Comparison of ENCODE assay signal across 16 cellular contexts in the genomic region with DNA sequence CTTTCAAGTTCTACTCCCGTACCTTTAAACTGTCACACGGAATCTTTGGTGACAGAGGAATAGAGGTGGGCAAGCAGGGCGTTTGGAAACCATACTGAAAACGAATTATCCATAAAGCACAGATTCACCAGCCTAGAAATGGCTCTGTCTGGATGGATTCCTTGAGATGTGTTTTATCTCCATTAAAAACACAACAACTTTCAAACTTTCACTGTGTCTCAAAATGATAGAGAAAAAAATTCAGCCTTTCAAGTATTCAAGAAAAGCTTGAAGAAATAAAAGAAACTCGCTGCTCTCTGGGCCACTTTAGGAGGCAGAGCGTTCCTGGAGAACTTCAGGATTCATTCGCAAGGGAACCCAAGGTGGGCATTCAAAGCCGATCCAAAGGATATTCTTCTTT. TPM values are rescaled to one million over a fixed set of nuclear protein-coding genes. Genes with fewer than 3 reads are reported as not detected.
DNase-seq lines count a peak whose midpoint lies in the region; ATAC-seq and TF ChIP-seq lines count a peak whose summit lies in the region.
"Had no signal": no experiment of that assay in that cellular context is flagged by ENCODE, and none has a peak within 500 bp of the region (broad histone marks: within the 10 kb centered on the region; RNA-seq: fewer than 3 reads in every experiment).

No MANE protein-coding gene starts in this region.

- no peak for ATAC-seq in stimulated activated naive CD8-positive, alpha-beta T cell treated with anti-CD3 and anti-CD28 coated beads, Interleukin-15, Interleukin-2, amounts not matched to agents 100 U/mL and 50 U/mL, for 24 hours
- ATAC-seq in naive thymus-derived CD8-positive, alpha-beta T cell, result no peak
- ATAC-seq in GM19328 (IDR thresholded peaks at IDR 0.05; ENCODE audit: unreplicated experiment) (no peak), body of pancreas (no peak)
- ATAC-seq: Panc1 had no signal

- no peak for TF ChIP-seq POLR2A in body of pancreas (IDR thresholded peaks at IDR 0.05)

- H3K4me3 ChIP-seq in coronary artery (peak overlapping the region; percentile 61), body of pancreas (no peak overlapping the region)
- H3K4me3 ChIP-seq: BLaER1 treated with 17β-estradiol and CSF1 and Interleukin-3, amounts not matched to agents 10 nM and 100 nM; lung had no signal

- H3K4me3 Mint-ChIP-seq in stimulated activated naive CD8-positive, alpha-beta T cell treated with anti-CD3 and anti-CD28 coated beads, Interleukin-15, Interleukin-2, amounts not matched to agents 100 ng/mL and 50 ng/mL, for 24 hours, result peak overlapping the region; percentile 33
- peak overlapping the region; percentile 50 to 84 (median 64) for H3K4me3 Mint-ChIP-seq in naive thymus-derived CD8-positive, alpha-beta T cell

- H3K36me3 Mint-ChIP-seq in stimulated activated naive CD8-positive, alpha-beta T cell treated with anti-CD3 and anti-CD28 coated beads, Interleukin-15, Interleukin-2, amounts not matched to agents 100 ng/mL and 50 ng/mL, for 24 hours (ENCODE audit: low read depth), result no peaks in the 10 kb centered on the region
- H3K36me3 Mint-ChIP-seq in naive thymus-derived CD8-positive, alpha-beta T cell, result peaks cover 0 to 6% (median 4%) of the 10 kb centered on the region in 3 donors

- TF ChIP-seq CTCF in coronary artery (IDR thresholded peaks at IDR 0.05) (no peak), body of pancreas (IDR thresholded peaks at IDR 0.05) (no peak)

- H3K27ac Mint-ChIP-seq in stimulated activated naive CD8-positive, alpha-beta T cell treated with anti-CD3 and anti-CD28 coated beads, Interleukin-15, Interleukin-2, amounts not matched to agents 100 ng/mL and 50 ng/mL, for 24 hours, result no peak overlapping the region
- H3K27ac Mint-ChIP-seq in naive thymus-derived CD8-positive, alpha-beta T cell, result no peak overlapping the region

- peaks cover 63% of the 10 kb centered on the region for H3K27me3 Mint-ChIP-seq in stimulated activated naive CD8-positive, alpha-beta T cell treated with anti-CD3 and anti-CD28 coated beads, Interleukin-15, Interleukin-2, amounts not matched to agents 100 ng/mL and 50 ng/mL, for 24 hours
- peaks cover 28 to 57% (median 47%) of the 10 kb centered on the region in 5 donors for H3K27me3 Mint-ChIP-seq in naive thymus-derived CD8-positive, alpha-beta T cell

- H3K36me3 ChIP-seq in body of pancreas (replicated peaks in 1 of 2; ENCODE audit: insufficient read depth in 1 of 2, low read depth in 2 of 2), result no peaks in the 10 kb centered on the region
- H3K36me3 ChIP-seq: BLaER1 treated with 17β-estradiol and CSF1 and Interleukin-3, amounts not matched to agents 10 nM and 100 nM; gastroesophageal sphincter; MG63 had no signal

- POLR2A ChIA-PET in naive thymus-derived CD8-positive, alpha-beta T cell (lab: Charles Lee), result interaction anchor here (1.0 kb wide), 1 partner anchor 301 kb away, joined by 3 read pairs; no protein-coding TSS in a partner anchor

- H3K27me3 ChIP-seq in body of pancreas, result peaks cover 0 to 5% of the 10 kb centered on the region in 2 donors
- H3K27me3 ChIP-seq: BLaER1 treated with 17β-estradiol and CSF1 and Interleukin-3, amounts not matched to agents 10 nM and 100 nM had no signal

- peaks cover 8% of the 10 kb centered on the region for H3K4me1 ChIP-seq in body of pancreas

- no peak for DNase-seq in stimulated activated naive CD8-positive, alpha-beta T cell treated with anti-CD3 and anti-CD28 coated beads, Interleukin-15, Interleukin-2, amounts not matched to agents 100 U/mL and 50 U/mL, for 24 hours
- DNase-seq in coronary artery (ENCODE audit: low spot score) (no peak), HCEC 1CT (no peak), body of pancreas (no peak)
- no peak for DNase-seq in naive thymus-derived CD8-positive, alpha-beta T cell
- DNase-seq in stimulated activated CD4-positive, alpha-beta T cell treated with anti-CD3 and anti-CD28 coated beads, Interleukin-4, amount 100 ng/mL, for 1 hour, result no peak
- DNase-seq: MG63, NCI-H226, T-helper 9 cell had no signal

- H3K9me3 Mint-ChIP-seq in stimulated activated naive CD8-positive, alpha-beta T cell treated with anti-CD3 and anti-CD28 coated beads, Interleukin-15, Interleukin-2, amounts not matched to agents 100 ng/mL and 50 ng/mL, for 24 hours, result no peaks in the 10 kb centered on the region
- H3K9me3 Mint-ChIP-seq in naive thymus-derived CD8-positive, alpha-beta T cell, result no peaks in the 10 kb centered on the region

- H3K4me1 Mint-ChIP-seq in stimulated activated naive CD8-positive, alpha-beta T cell treated with anti-CD3 and anti-CD28 coated beads, Interleukin-15, Interleukin-2, amounts not matched to agents 100 ng/mL and 50 ng/mL, for 24 hours (ENCODE audit: low read depth), result peaks cover 11% of the 10 kb centered on the region
- H3K4me1 Mint-ChIP-seq in naive thymus-derived CD8-positive, alpha-beta T cell, result peaks cover 5 to 20% (median 14%) of the 10 kb centered on the region in 4 donors

- H3K9me3 ChIP-seq in body of pancreas, result no peaks in the 10 kb centered on the region
- H3K9me3 ChIP-seq: gastroesophageal sphincter, MG63 had no signal

- WGBS in body of pancreas, 2 donors, result 27 to 35% methylated on average over 8 of the region's 8 CpGs

- no peak overlapping the region for H3K27ac ChIP-seq in coronary artery
- H3K27ac ChIP-seq in body of pancreas, result no peak overlapping the region
- H3K27ac ChIP-seq: BLaER1 treated with 17β-estradiol and CSF1 and Interleukin-3, amounts not matched to agents 10 nM and 100 nM; gastroesophageal sphincter; skin epidermis had no signal

- intact Hi-C loops in body of pancreas (cut with DNase I), result no loop called here

RNA-seq across cellular contexts. Expression of gene THBS4, which starts 0.6 kb away (rescaled TPM):
- total RNA-seq in naive thymus-derived CD8-positive, alpha-beta T cell, result under 1 TPM in 1 of 2 experiments, not detected in 1; 0.52 TPM
- polyA plus RNA-seq in naive thymus-derived CD8-positive, alpha-beta T cell, result under 1 TPM in 1 of 3 donors, not detected in 2; 0.68 TPM
- total RNA-seq in body of pancreas, result 10 to 100 TPM; 18.4 to 20.8 TPM

RNA-seq across cellular contexts. Expression of gene MTX3, which starts 43.5 kb away (rescaled TPM):
- 10 to 100 TPM; 29.4 to 33.6 TPM for total RNA-seq in naive thymus-derived CD8-positive, alpha-beta T cell
- polyA plus RNA-seq in naive thymus-derived CD8-positive, alpha-beta T cell, result 1 to 10 TPM; 2.8 to 4.0 (median 3.1) TPM
- 1 to 10 TPM; 5.6 to 9.1 TPM for total RNA-seq in body of pancreas

Comparison
In these comparisons a context has a peak if more than half of its experiments do, and no peak if none do; other contexts are left out.
1. RNA of gene THBS4, which starts 0.6 kb away (total RNA-seq): 18.4 to 20.8 TPM in body of pancreas; 0.52 TPM in naive thymus-derived CD8-positive, alpha-beta T cell; every median in the first group is over 10 times any median in the second.